8 cellular contexts compared by ENCODE assay signal in the genomic region with DNA sequence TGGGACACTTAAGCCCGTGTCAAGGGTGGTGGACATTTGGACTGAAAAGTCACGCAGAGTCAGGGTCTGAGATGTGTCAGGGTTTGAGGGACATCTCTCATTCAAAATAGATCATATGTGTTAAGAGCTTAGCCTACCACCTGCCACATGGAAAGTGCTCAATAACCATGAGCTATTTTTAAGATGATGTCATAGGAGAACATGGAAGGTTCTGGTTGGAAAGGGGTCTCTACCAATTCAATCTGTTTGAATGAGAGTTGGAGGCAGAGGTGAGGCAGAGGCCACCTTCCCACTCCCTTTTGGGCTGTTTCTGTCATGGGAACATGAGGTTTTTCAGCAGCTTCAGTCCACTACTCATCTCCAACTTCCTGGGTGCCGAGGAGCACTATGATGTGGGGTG.
"Had no signal": no experiment of that assay in that cellular context is flagged by ENCODE, and none has a peak within 500 bp of the region (broad histone marks: within the 10 kb centered on the region; RNA-seq: fewer than 3 reads in every experiment).

No MANE protein-coding gene starts in this region.

- H3K4me3 ChIP-seq: GM12878 had no signal

- DNase-seq: GDM1, GF-D8 had no signal

- FAIRE-seq: G401.6, GM12878, GM12891, GM12892, GM18507, GM19239 had no signal

- ATAC-seq: GM12878 had no signal
